Comparison of ENCODE assay signal across 2 cellular contexts in the genomic region with DNA sequence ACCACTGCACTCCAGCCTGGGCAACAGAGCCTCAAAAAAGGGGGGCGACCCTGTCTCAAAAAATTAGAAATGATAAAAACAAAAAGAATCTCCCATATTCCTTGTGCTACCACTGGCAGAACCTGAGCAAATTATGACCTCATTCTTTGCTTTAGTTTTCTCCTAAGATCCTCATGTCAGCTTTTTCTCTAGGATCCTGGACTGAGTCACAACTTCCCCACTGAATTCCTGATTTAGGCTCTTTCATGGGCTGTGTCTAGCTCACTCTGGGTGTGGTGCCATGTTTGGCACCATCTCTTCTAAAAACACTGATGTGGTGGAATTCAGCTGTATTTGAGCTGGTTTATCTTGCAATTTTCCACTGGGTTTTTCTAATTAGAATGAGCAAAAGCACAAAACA.
TF ChIP-seq lines count a peak whose summit lies in the region.

No MANE protein-coding gene starts in this region.

TF ChIP-seq in SK-N-SH, 30 proteins besides CTCF, POLR2A, EP300 and RAD21 (continued from another document):
- no peak for TF ChIP-seq NFIC (IDR thresholded peaks at IDR 0.05; ENCODE audit: borderline replicate concordance)
- TF ChIP-seq, protein P1, sequence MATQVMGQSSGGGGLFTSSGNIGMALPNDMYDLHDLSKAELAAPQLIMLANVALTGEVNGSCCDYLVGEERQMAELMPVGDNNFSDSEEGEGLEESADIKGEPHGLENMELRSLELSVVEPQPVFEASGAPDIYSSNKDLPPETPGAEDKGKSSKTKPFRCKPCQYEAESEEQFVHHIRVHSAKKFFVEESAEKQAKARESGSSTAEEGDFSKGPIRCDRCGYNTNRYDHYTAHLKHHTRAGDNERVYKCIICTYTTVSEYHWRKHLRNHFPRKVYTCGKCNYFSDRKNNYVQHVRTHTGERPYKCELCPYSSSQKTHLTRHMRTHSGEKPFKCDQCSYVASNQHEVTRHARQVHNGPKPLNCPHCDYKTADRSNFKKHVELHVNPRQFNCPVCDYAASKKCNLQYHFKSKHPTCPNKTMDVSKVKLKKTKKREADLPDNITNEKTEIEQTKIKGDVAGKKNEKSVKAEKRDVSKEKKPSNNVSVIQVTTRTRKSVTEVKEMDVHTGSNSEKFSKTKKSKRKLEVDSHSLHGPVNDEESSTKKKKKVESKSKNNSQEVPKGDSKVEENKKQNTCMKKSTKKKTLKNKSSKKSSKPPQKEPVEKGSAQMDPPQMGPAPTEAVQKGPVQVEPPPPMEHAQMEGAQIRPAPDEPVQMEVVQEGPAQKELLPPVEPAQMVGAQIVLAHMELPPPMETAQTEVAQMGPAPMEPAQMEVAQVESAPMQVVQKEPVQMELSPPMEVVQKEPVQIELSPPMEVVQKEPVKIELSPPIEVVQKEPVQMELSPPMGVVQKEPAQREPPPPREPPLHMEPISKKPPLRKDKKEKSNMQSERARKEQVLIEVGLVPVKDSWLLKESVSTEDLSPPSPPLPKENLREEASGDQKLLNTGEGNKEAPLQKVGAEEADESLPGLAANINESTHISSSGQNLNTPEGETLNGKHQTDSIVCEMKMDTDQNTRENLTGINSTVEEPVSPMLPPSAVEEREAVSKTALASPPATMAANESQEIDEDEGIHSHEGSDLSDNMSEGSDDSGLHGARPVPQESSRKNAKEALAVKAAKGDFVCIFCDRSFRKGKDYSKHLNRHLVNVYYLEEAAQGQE (IDR thresholded peaks at IDR 0.05; ENCODE audit: low read depth, low read length): no peak
- no peak for TF ChIP-seq RFX5 (IDR thresholded peaks at IDR 0.05; ENCODE audit: low read length)
- TF ChIP-seq, protein P2, sequence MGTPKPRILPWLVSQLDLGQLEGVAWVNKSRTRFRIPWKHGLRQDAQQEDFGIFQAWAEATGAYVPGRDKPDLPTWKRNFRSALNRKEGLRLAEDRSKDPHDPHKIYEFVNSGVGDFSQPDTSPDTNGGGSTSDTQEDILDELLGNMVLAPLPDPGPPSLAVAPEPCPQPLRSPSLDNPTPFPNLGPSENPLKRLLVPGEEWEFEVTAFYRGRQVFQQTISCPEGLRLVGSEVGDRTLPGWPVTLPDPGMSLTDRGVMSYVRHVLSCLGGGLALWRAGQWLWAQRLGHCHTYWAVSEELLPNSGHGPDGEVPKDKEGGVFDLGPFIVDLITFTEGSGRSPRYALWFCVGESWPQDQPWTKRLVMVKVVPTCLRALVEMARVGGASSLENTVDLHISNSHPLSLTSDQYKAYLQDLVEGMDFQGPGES (IDR thresholded peaks at IDR 0.05; ENCODE audit: low read depth, low read length): no peak
- TF ChIP-seq RCOR1 (IDR thresholded peaks at IDR 0.05; ENCODE audit: low read length): no peak
- TF ChIP-seq, protein P3, sequence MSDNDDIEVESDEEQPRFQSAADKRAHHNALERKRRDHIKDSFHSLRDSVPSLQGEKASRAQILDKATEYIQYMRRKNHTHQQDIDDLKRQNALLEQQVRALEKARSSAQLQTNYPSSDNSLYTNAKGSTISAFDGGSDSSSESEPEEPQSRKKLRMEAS (IDR thresholded peaks at IDR 0.05; ENCODE audit: low read depth): no peak
- no peak for TF ChIP-seq TCF12 (IDR thresholded peaks at IDR 0.05)
- TF ChIP-seq MEF2A (IDR thresholded peaks at IDR 0.05; ENCODE audit: borderline replicate concordance, low read depth): no peak
- TF ChIP-seq GABPA (IDR thresholded peaks at IDR 0.05; ENCODE audit: low read depth): no peak
- no peak for TF ChIP-seq CHD2 (IDR thresholded peaks at IDR 0.05; ENCODE audit: low read length, partially characterized antibody)
- no peak for TF ChIP-seq JUND (IDR thresholded peaks at IDR 0.05)
- TF ChIP-seq, protein P4, sequence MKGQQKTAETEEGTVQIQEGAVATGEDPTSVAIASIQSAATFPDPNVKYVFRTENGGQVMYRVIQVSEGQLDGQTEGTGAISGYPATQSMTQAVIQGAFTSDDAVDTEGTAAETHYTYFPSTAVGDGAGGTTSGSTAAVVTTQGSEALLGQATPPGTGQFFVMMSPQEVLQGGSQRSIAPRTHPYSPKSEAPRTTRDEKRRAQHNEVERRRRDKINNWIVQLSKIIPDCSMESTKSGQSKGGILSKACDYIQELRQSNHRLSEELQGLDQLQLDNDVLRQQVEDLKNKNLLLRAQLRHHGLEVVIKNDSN (IDR thresholded peaks at IDR 0.05; ENCODE audit: borderline replicate concordance, low read depth): no peak

TF ChIP-seq in SK-N-SH treated with all-trans-retinoic acid at 6 μM for 48 hours, 23 proteins besides CTCF, POLR2A, EP300 and RAD21:
- TF ChIP-seq, protein P5, sequence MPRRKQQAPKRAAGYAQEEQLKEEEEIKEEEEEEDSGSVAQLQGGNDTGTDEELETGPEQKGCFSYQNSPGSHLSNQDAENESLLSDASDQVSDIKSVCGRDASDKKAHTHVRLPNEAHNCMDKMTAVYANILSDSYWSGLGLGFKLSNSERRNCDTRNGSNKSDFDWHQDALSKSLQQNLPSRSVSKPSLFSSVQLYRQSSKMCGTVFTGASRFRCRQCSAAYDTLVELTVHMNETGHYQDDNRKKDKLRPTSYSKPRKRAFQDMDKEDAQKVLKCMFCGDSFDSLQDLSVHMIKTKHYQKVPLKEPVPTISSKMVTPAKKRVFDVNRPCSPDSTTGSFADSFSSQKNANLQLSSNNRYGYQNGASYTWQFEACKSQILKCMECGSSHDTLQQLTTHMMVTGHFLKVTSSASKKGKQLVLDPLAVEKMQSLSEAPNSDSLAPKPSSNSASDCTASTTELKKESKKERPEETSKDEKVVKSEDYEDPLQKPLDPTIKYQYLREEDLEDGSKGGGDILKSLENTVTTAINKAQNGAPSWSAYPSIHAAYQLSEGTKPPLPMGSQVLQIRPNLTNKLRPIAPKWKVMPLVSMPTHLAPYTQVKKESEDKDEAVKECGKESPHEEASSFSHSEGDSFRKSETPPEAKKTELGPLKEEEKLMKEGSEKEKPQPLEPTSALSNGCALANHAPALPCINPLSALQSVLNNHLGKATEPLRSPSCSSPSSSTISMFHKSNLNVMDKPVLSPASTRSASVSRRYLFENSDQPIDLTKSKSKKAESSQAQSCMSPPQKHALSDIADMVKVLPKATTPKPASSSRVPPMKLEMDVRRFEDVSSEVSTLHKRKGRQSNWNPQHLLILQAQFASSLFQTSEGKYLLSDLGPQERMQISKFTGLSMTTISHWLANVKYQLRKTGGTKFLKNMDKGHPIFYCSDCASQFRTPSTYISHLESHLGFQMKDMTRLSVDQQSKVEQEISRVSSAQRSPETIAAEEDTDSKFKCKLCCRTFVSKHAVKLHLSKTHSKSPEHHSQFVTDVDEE (CRISPR knock-in tag; IDR thresholded peaks at IDR 0.05): no peak
- TF ChIP-seq SNAI2 (CRISPR knock-in tag; IDR thresholded peaks at IDR 0.05): no peak
- TF ChIP-seq TCF4 (CRISPR knock-in tag; IDR thresholded peaks at IDR 0.05; ENCODE audit: borderline replicate concordance): no peak
- no peak for TF ChIP-seq ZFP30 (CRISPR knock-in tag; IDR thresholded peaks at IDR 0.05)
- TF ChIP-seq ZC3H10 (CRISPR knock-in tag; IDR thresholded peaks at IDR 0.05): no peak
- no peak for TF ChIP-seq ESRRG (CRISPR knock-in tag; IDR thresholded peaks at IDR 0.05)
- no peak for TF ChIP-seq BACH2 (CRISPR knock-in tag; IDR thresholded peaks at IDR 0.05; ENCODE audit: borderline replicate concordance)
- no peak for TF ChIP-seq OSR1 (CRISPR knock-in tag; IDR thresholded peaks at IDR 0.05)
- no peak for TF ChIP-seq TOX (CRISPR knock-in tag; IDR thresholded peaks at IDR 0.05; ENCODE audit: borderline replicate concordance)
- TF ChIP-seq PPARA (CRISPR knock-in tag; IDR thresholded peaks at IDR 0.05; ENCODE audit: borderline replicate concordance): no peak
- TF ChIP-seq, protein P6, sequence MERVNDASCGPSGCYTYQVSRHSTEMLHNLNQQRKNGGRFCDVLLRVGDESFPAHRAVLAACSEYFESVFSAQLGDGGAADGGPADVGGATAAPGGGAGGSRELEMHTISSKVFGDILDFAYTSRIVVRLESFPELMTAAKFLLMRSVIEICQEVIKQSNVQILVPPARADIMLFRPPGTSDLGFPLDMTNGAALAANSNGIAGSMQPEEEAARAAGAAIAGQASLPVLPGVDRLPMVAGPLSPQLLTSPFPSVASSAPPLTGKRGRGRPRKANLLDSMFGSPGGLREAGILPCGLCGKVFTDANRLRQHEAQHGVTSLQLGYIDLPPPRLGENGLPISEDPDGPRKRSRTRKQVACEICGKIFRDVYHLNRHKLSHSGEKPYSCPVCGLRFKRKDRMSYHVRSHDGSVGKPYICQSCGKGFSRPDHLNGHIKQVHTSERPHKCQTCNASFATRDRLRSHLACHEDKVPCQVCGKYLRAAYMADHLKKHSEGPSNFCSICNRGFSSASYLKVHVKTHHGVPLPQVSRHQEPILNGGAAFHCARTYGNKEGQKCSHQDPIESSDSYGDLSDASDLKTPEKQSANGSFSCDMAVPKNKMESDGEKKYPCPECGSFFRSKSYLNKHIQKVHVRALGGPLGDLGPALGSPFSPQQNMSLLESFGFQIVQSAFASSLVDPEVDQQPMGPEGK (CRISPR knock-in tag; IDR thresholded peaks at IDR 0.05; ENCODE audit: borderline replicate concordance): no peak
- TF ChIP-seq ZNF565 (CRISPR knock-in tag; conservative IDR thresholded peaks at IDR 0.05; ENCODE audit: low read depth): no peak
- TF ChIP-seq, protein P7, sequence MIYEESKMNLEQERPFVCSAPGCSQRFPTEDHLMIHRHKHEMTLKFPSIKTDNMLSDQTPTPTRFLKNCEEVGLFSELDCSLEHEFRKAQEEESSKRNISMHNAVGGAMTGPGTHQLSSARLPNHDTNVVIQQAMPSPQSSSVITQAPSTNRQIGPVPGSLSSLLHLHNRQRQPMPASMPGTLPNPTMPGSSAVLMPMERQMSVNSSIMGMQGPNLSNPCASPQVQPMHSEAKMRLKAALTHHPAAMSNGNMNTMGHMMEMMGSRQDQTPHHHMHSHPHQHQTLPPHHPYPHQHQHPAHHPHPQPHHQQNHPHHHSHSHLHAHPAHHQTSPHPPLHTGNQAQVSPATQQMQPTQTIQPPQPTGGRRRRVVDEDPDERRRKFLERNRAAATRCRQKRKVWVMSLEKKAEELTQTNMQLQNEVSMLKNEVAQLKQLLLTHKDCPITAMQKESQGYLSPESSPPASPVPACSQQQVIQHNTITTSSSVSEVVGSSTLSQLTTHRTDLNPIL (CRISPR knock-in tag; IDR thresholded peaks at IDR 0.05; ENCODE audit: low read depth): no peak
- TF ChIP-seq ISL1 (CRISPR knock-in tag; IDR thresholded peaks at IDR 0.05): no peak
- no peak for TF ChIP-seq ARNTL (CRISPR knock-in tag; IDR thresholded peaks at IDR 0.05; ENCODE audit: borderline replicate concordance, low read depth)
- TF ChIP-seq ZNF70 (CRISPR knock-in tag; IDR thresholded peaks at IDR 0.05): no peak
- TF ChIP-seq CSDC2 (CRISPR knock-in tag; IDR thresholded peaks at IDR 0.05): no peak
- no peak for TF ChIP-seq ZFP3 (CRISPR knock-in tag; IDR thresholded peaks at IDR 0.05)
- no peak for TF ChIP-seq ZNF8 (CRISPR knock-in tag; IDR thresholded peaks at IDR 0.05)
- TF ChIP-seq RARB (CRISPR knock-in tag; IDR thresholded peaks at IDR 0.05): no peak
